ENCODE assay signal across 1 cellular context in genomic region chrX:37468111-37468739, GRCh38.
TF ChIP-seq lines count a peak whose summit lies in the region.

No MANE protein-coding gene starts in this region.

TF ChIP-seq in WTC11, 78 proteins besides CTCF, POLR2A, EP300 and RAD21 (continued from another document):
- TF ChIP-seq AR (CRISPR knock-in tag; IDR thresholded peaks at IDR 0.05) (no peak), ZNF263 (CRISPR knock-in tag; IDR thresholded peaks at IDR 0.05; ENCODE audit: low read depth) (no peak), FOXP4 (CRISPR knock-in tag; IDR thresholded peaks at IDR 0.05) (no peak), PREB (CRISPR knock-in tag; IDR thresholded peaks at IDR 0.05; ENCODE audit: borderline replicate concordance) (no peak), GRHL2 (CRISPR knock-in tag; IDR thresholded peaks at IDR 0.05; ENCODE audit: insufficient replicate concordance, severe bottlenecking) (no peak), ETV6 (CRISPR knock-in tag; IDR thresholded peaks at IDR 0.05) (no peak), CREM (CRISPR knock-in tag; IDR thresholded peaks at IDR 0.05) (no peak), SMAD3 (CRISPR knock-in tag; IDR thresholded peaks at IDR 0.05; ENCODE audit: borderline replicate concordance) (no peak)
